17 cellular contexts compared by ENCODE assay signal in the genomic region with DNA sequence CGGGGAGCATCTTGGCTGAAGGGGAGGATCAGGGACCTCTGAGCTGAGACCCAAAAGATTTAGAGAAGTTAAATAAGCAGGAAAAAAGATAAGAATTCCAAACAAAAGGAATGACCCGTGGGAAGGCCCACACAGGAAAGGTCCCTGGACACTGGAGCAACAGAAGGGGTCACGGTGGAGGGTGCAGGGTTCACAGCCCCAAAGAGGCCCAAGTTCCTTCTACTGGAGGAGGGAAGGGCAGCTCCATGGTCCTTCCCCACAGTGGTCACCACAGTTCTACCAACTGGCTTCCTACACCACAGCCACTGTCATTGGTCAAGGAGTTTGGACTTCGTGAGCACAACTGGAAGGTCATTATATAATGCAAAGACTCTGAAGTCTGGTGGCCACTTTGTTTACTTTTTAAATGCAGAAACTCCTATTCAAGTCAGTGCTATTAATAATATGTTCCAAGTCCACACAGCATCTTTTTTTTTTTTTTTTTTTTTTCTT. TPM values are rescaled to one million over a fixed set of nuclear protein-coding genes. Genes with fewer than 3 reads are reported as not detected.
A peak's percentile ranks its signal among the peaks of the same experiment; 100 is the strongest.
DNase-seq lines count a peak whose midpoint lies in the region; ATAC-seq, FAIRE-seq and TF ChIP-seq lines count a peak whose summit lies in the region.
"Had no signal": no experiment of that assay in that cellular context is flagged by ENCODE, and none has a peak within 500 bp of the region (broad histone marks: within the 10 kb centered on the region; RNA-seq: fewer than 3 reads in every experiment).

No MANE protein-coding gene starts in this region.

- H3K9me3 ChIP-seq in endothelial cell of umbilical vein (replicated peaks; ENCODE audit: control insufficient read depth, insufficient read depth, low read length), result no peaks in the 10 kb centered on the region
- no peaks in the 10 kb centered on the region for H3K9me3 ChIP-seq in parathyroid adenoma (ENCODE audit: control insufficient read depth, low read length)
- no peaks in the 10 kb centered on the region for H3K9me3 ChIP-seq in uterus

- H3K36me3 ChIP-seq in endothelial cell of umbilical vein (ENCODE audit: control insufficient read depth in 2 of 2, extremely low read depth in 1 of 2, insufficient read depth in 2 of 2, low read length in 2 of 2), result no peaks in the 10 kb centered on the region
- no peaks in the 10 kb centered on the region for H3K36me3 ChIP-seq in parathyroid adenoma (ENCODE audit: control insufficient read depth, insufficient read depth, low read length)
- H3K36me3 ChIP-seq in uterus, result no peaks in the 10 kb centered on the region
- H3K36me3 ChIP-seq: brain microvascular endothelial cell had no signal

- ATAC-seq in Right ventricle myocardium inferior, result peak; percentile 5
- ATAC-seq in Right ventricle myocardium superior (ENCODE audit: poor library complexity), result no peak
- ATAC-seq in GM19351 (IDR thresholded peaks at IDR 0.05; ENCODE audit: unreplicated experiment), result no peak

- peak overlapping the region; percentile 19 for H3K9ac ChIP-seq in endothelial cell of umbilical vein (replicated peaks; ENCODE audit: extremely low read depth, insufficient read depth, low read length)
- no peak overlapping the region for H3K9ac ChIP-seq in parathyroid adenoma

- H3K9me1 ChIP-seq in endothelial cell of umbilical vein (replicated peaks; ENCODE audit: control insufficient read depth, extremely low read depth, insufficient read depth, low read length), result no peaks in the 10 kb centered on the region

- DNase-seq in Right ventricle myocardium inferior (ENCODE audit: missing footprints) (no peak), Right ventricle myocardium superior (no peak), endothelial cell of umbilical vein (ENCODE audit: low read depth, low spot score) (no peak), uterus (no peak), DMS114 treated with DMSO at 0.1 percent for 48 hours (lab: John Stamatoyannopoulos, UW; ENCODE audit: unreplicated experiment) (no peak), HCEC 1CT (no peak)
- DNase-seq: activated CD4-positive, alpha-beta T cell treated with anti-CD3 and anti-CD28 coated beads, Interleukin-2, amount 50 U/mL, for 1 hour; activated naive CD4-positive, alpha-beta T cell treated with anti-CD3 and anti-CD28 coated beads for 36 hours; brain microvascular endothelial cell; DND-41; effector CD8-positive, alpha-beta T cell; kidney glomerular epithelial cell; NCI-H2107; NCI-H69 had no signal

- POLR2A ChIA-PET in endothelial cell of umbilical vein (lab: Charles Lee), result interaction anchor here (1.0 to 1.4 kb wide), 4 partner anchors 9 to 36 kb away, joined by 3 to 8 read pairs (median 4); no protein-coding TSS in a partner anchor

- CTCF ChIA-PET in endothelial cell of umbilical vein (lab: Charles Lee), result interaction anchor here (1.0 to 2.4 kb wide), 6 partner anchors 13 to 169 kb away, joined by 4 to 8 read pairs (median 5); no protein-coding TSS in a partner anchor

- dilution Hi-C loops in endothelial cell of umbilical vein (cut with MboI; ENCODE audit: extremely low pct_ligation_motif_present, low sequenced_read_pairs), result no loop called here

- intact Hi-C loops in Right ventricle myocardium inferior (cut with DNase I), result no loop called here
- intact Hi-C loops in Right ventricle myocardium superior (cut with DNase I), result no loop called here
- intact Hi-C loops in endothelial cell of umbilical vein (cut with micrococcal nuclease), result no loop called here
- intact Hi-C loops in uterus (cut with DNase I; ENCODE audit: low total_unique reads), result no loop called here

- H2AFZ ChIP-seq in endothelial cell of umbilical vein (ENCODE audit: low read depth, low read length), result no peak overlapping the region
- H2AFZ ChIP-seq in parathyroid adenoma, result no peak overlapping the region

- peaks cover 34% of the 10 kb centered on the region for H3K4me1 ChIP-seq in endothelial cell of umbilical vein (ENCODE audit: control insufficient read depth, extremely low read depth, insufficient read depth, low read length)
- peaks cover 15% of the 10 kb centered on the region for H3K4me1 ChIP-seq in parathyroid adenoma
- peaks cover 0 to 8% of the 10 kb centered on the region in 2 donors for H3K4me1 ChIP-seq in uterus

- H4K20me1 ChIP-seq in endothelial cell of umbilical vein (replicated peaks; ENCODE audit: control insufficient read depth, extremely low read depth, insufficient read depth, low read length), result no peaks in the 10 kb centered on the region

- H3K27me3 ChIP-seq in endothelial cell of umbilical vein (ENCODE audit: control insufficient read depth in 2 of 2, insufficient read depth in 2 of 2, low read length in 2 of 2), result no peaks in the 10 kb centered on the region
- H3K27me3 ChIP-seq in parathyroid adenoma (ENCODE audit: control insufficient read depth, insufficient read depth, low read length), result no peaks in the 10 kb centered on the region
- no peaks in the 10 kb centered on the region for H3K27me3 ChIP-seq in uterus
- H3K27me3 ChIP-seq: brain microvascular endothelial cell had no signal

- peaks cover 79% of the 10 kb centered on the region for H3K79me2 ChIP-seq in endothelial cell of umbilical vein (ENCODE audit: control insufficient read depth, insufficient read depth, low read length)
- H3K79me2 ChIP-seq in parathyroid adenoma, result peaks cover 27% of the 10 kb centered on the region

- TF ChIP-seq POLR2A in endothelial cell of umbilical vein (IDR thresholded peaks at IDR 0.05; ENCODE audit: low read depth, low read length), result no peak
- no peak for TF ChIP-seq POLR2A in uterus (IDR thresholded peaks at IDR 0.05)

- H3K27ac ChIP-seq in endothelial cell of umbilical vein (ENCODE audit: insufficient read depth, low read depth, low read length) (peak overlapping the region; percentile 31), parathyroid adenoma (peak overlapping the region; percentile 44), uterus (peak overlapping the region; percentile 65 to 67)
- H3K27ac ChIP-seq: 22Rv1, brain microvascular endothelial cell had no signal

- peak overlapping the region; percentile 5 for H3K4me2 ChIP-seq in endothelial cell of umbilical vein (ENCODE audit: insufficient read depth, low read length)
- H3K4me2 ChIP-seq in parathyroid adenoma (ENCODE audit: low read length), result no peak overlapping the region

- FAIRE-seq in endothelial cell of umbilical vein (lab: Jason Lieb, UNC), result no peak

- no TSS peak for BruUV-seq in endothelial cell of umbilical vein (replicated peaks; lab: Mats Ljungman, UMichigan)

- TF ChIP-seq CTCF in endothelial cell of umbilical vein (IDR thresholded peaks at IDR 0.05; ENCODE audit: extremely low read depth in 1 of 2, insufficient read depth in 1 of 2, low read depth in 1 of 2, low read length in 2 of 2) (no peak), parathyroid adenoma (IDR thresholded peaks at IDR 0.05) (no peak), uterus (IDR thresholded peaks at IDR 0.05) (no peak)

- H3K4me3 ChIP-seq in endothelial cell of umbilical vein (replicated peaks in 1 of 3; ENCODE audit: insufficient read depth in 1 of 3, low read depth in 1 of 3, low read length in 3 of 3), result no peak overlapping the region
- H3K4me3 ChIP-seq in parathyroid adenoma (ENCODE audit: low read depth, low read length), result no peak overlapping the region
- H3K4me3 ChIP-seq in uterus, result no peak overlapping the region

TF ChIP-seq in endothelial cell of umbilical vein, 7 proteins besides CTCF, POLR2A, EP300 and RAD21:
- TF ChIP-seq GATA2 (IDR thresholded peaks at IDR 0.05; ENCODE audit: insufficient read depth, insufficient read length, low read depth, low read length), result no peak
- no peak for TF ChIP-seq EZH2 (IDR thresholded peaks at IDR 0.05; ENCODE audit: borderline replicate concordance, low read depth, low read length, severe bottlenecking)
- no peak for TF ChIP-seq MYC (IDR thresholded peaks at IDR 0.05; ENCODE audit: low read depth, low read length)
- TF ChIP-seq JUN (IDR thresholded peaks at IDR 0.05; ENCODE audit: borderline replicate concordance, insufficient read depth, insufficient read length, low read depth), result no peak
- TF ChIP-seq, protein P1, sequence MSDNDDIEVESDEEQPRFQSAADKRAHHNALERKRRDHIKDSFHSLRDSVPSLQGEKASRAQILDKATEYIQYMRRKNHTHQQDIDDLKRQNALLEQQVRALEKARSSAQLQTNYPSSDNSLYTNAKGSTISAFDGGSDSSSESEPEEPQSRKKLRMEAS (IDR thresholded peaks at IDR 0.05; ENCODE audit: insufficient read depth, insufficient read length), result no peak
- no peak for TF ChIP-seq POLR2AphosphoS5 (IDR thresholded peaks at IDR 0.05; ENCODE audit: insufficient read depth, low read depth, low read length)
- no peak for TF ChIP-seq FOS (IDR thresholded peaks at IDR 0.05; ENCODE audit: borderline replicate concordance, insufficient read depth, low read length)

RNA-seq across cellular contexts. Expression of gene C2CD2, which starts 5.4 kb away (rescaled TPM):
- total RNA-seq in Right ventricle myocardium inferior, result 7.0 TPM
- 4.6 TPM for total RNA-seq in Right ventricle myocardium superior
- 33.6 and 41.2 TPM in 2 replicates for total RNA-seq in endothelial cell of umbilical vein
- 28.3 and 32.6 TPM in 2 replicates for polyA plus RNA-seq in endothelial cell of umbilical vein
- polyA plus RNA-seq in endothelial cell of umbilical vein (2011; cell fraction: cytosol; rRNA removed), result 21.2 and 21.8 TPM in 2 replicates
- 69.6 and 72.9 TPM in 2 replicates for polyA plus RNA-seq in endothelial cell of umbilical vein (2011; cell fraction: nucleus; rRNA removed)
- 18.7 and 21.2 TPM in 2 replicates for polyA plus RNA-seq in endothelial cell of umbilical vein (2012)
- polyA minus RNA-seq in endothelial cell of umbilical vein, result 73.1 and 80.4 TPM in 2 replicates
- polyA minus RNA-seq in endothelial cell of umbilical vein (2011; cell fraction: cytosol; rRNA and poly(A)+ RNA removed), result 15.3 TPM
- polyA minus RNA-seq in endothelial cell of umbilical vein (2011; cell fraction: nucleus; rRNA and poly(A)+ RNA removed), result 64.6 and 69.8 TPM in 2 replicates
- 10 to 100 TPM in 3 of 4 donors, 1 to 10 TPM in 1; 9.5 to 37.5 (median 18.3) TPM for total RNA-seq in uterus
